Comparison of ENCODE assay signal across 1 cellular context in the genomic region with DNA sequence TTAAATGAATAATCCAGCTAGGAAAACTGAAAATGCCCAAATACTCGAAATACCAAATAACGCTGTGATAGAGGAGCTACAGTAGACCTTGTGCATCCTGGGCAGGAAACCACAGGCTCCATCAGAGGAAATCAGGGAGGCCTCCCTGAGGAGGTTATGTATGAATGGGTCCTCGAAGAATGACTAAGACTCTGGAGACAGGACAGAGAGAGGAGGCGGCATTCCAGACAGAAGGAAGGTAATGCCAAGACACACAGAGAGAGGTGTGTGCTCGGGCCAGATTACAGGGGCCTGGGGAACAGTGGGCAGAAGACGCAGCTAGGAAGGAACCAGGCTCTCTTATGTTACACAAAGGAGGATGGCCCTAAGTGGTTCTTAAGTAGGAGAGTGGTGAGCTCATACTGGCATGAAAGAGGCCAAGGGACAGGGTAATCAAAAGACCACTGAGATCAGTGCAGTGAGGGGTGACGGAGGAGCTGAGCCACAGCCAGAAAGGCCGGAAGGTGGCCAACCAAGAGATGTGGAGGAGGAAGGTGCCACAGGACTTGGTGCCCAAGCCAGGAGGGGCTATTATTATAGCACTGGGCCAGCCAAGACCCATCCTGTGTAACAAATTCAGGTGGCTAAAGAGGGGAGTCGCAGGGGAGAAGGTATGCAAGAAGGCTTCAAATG.
TF ChIP-seq lines count a peak whose summit lies in the region.

No MANE protein-coding gene starts in this region.

TF ChIP-seq in K562, 482 proteins besides CTCF, POLR2A, EP300 and RAD21:
- TF ChIP-seq, protein P1, sequence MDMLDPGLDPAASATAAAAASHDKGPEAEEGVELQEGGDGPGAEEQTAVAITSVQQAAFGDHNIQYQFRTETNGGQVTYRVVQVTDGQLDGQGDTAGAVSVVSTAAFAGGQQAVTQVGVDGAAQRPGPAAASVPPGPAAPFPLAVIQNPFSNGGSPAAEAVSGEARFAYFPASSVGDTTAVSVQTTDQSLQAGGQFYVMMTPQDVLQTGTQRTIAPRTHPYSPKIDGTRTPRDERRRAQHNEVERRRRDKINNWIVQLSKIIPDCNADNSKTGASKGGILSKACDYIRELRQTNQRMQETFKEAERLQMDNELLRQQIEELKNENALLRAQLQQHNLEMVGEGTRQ (CRISPR knock-in tag; IDR thresholded peaks at IDR 0.05) = no peak
- TF ChIP-seq ZFP36 (IDR thresholded peaks at IDR 0.05; ENCODE audit: low read depth, low read length, partially characterized antibody) = peak; percentile 66
TF ChIP-seq in K562: peak in this region for 1.
